ENCODE assay signal across 15 cellular contexts in the genomic region with DNA sequence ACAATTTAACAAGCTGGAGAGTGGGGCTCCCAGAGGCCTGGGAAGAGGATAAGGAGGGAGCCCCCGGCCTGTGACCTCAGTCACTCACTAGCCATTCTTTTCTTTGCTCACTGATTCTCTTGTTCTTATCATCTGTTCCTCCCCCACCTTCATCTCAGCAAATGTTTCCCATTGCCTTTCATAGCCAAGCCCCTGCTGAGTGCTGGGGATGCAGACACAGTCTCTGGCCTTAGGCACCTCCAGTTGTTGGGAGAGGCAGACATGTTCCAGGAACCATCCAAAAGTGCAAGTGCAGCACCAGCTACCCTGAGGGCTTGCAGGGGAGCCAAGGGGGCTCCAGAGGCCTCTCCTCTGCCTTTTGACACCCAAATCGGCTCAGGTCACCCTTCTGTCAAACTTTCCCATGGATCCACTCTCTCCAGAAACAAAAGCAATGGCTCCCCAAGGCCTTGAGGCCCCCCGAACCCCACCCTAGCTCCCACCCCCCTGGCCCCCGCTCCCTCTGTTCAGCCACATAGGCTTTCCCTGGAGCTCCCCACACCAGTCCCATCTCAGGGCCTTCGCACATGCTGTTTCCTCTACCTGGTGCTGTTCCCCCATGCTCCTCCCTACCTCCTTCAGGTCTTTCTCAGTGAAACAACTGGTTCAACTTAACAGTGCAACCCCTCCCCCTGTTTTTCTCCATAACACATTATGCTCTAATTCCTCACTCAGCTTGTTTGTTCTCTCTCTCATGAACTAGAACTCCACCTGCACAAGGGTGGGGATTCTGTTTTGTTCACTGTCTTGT. TPM values are rescaled to one million over a fixed set of nuclear protein-coding genes. Genes with fewer than 3 reads are reported as not detected.
DNase-seq lines count a peak whose midpoint lies in the region; ATAC-seq, FAIRE-seq and TF ChIP-seq lines count a peak whose summit lies in the region.
"Had no signal": no experiment of that assay in that cellular context is flagged by ENCODE, and none has a peak within 500 bp of the region (broad histone marks: within the 10 kb centered on the region; RNA-seq: fewer than 3 reads in every experiment).

No MANE protein-coding gene starts in this region.

- no peak for TF ChIP-seq CTCF in neural progenitor cell (IDR thresholded peaks at IDR 0.05)

- 0 out of 2 replicates have a peak overlapping the region, but pooled peaks have one; percentile 54 for H3K4me2 ChIP-seq in BLaER1
- H3K4me2 ChIP-seq in neural progenitor cell, result peak overlapping the region; percentile 8

- DNase-seq in HTR-8/SVneo (ENCODE audit: insufficient read length, low spot score) (no peak), OCI-M1 (lab: John Stamatoyannopoulos, UW) (peak; percentile 19), neural progenitor cell (ENCODE audit: low spot score) (no peak), left colon (no peak)
- DNase-seq in activated CD4-positive, alpha-beta T cell treated with anti-CD3 and anti-CD28 coated beads, Interleukin-2, amount 10 ng/mL, durations not matched to agents 24 days and 14 days, result no peak
- DNase-seq in natural killer cell treated with Interleukin-12 subunit alpha and Interleukin-12 subunit beta and Interleukin-15 and Interleukin-18, amount 100 ng/mL, for 72 hours (ENCODE audit: low spot score), result no peak
- DNase-seq: ACHN; C1 segment of cervical spinal cord; CD4-positive, alpha-beta T cell; DMS79; H9 had no signal

- H3K9ac ChIP-seq in BLaER1 (no peak overlapping the region), neural progenitor cell (no peak overlapping the region)

- H4K20me1 ChIP-seq in BLaER1 (no peaks in the 10 kb centered on the region), neural progenitor cell (ENCODE audit: low read depth) (peaks cover 4% of the 10 kb centered on the region)

- peaks cover 36% of the 10 kb centered on the region for H3K4me1 Mint-ChIP-seq in neural progenitor cell
- no peaks in the 10 kb centered on the region for H3K4me1 Mint-ChIP-seq in activated CD4-positive, alpha-beta T cell treated with anti-CD3 and anti-CD28 coated beads, Interleukin-2, amount 10 ng/mL, durations not matched to agents 24 days and 14 days
- peaks cover 0 to 5% of the 10 kb centered on the region in 2 donors for H3K4me1 Mint-ChIP-seq in natural killer cell treated with Interleukin-12 subunit alpha and Interleukin-12 subunit beta and Interleukin-15 and Interleukin-18, amount 100 ng/mL, for 72 hours (ENCODE audit: low read depth in 2 of 2)

- no peaks in the 10 kb centered on the region for H3K36me3 Mint-ChIP-seq in neural progenitor cell
- H3K36me3 Mint-ChIP-seq in activated CD4-positive, alpha-beta T cell treated with anti-CD3 and anti-CD28 coated beads, Interleukin-2, amount 10 ng/mL, durations not matched to agents 24 days and 14 days (ENCODE audit: low read depth), result no peaks in the 10 kb centered on the region
- no peaks in the 10 kb centered on the region for H3K36me3 Mint-ChIP-seq in natural killer cell treated with Interleukin-12 subunit alpha and Interleukin-12 subunit beta and Interleukin-15 and Interleukin-18, amount 100 ng/mL, for 72 hours

- no peak overlapping the region for H3K4me3 Mint-ChIP-seq in neural progenitor cell
- no peak overlapping the region for H3K4me3 Mint-ChIP-seq in activated CD4-positive, alpha-beta T cell treated with anti-CD3 and anti-CD28 coated beads, Interleukin-2, amount 10 ng/mL, durations not matched to agents 24 days and 14 days
- no peak overlapping the region for H3K4me3 Mint-ChIP-seq in natural killer cell treated with Interleukin-12 subunit alpha and Interleukin-12 subunit beta and Interleukin-15 and Interleukin-18, amount 100 ng/mL, for 72 hours
- H3K4me3 Mint-ChIP-seq: CD4-positive, alpha-beta T cell; GM23338; H9 had no signal

- H3K4me3 ChIP-seq in BLaER1 (no peak overlapping the region), neural progenitor cell (no peak overlapping the region)
- H3K4me3 ChIP-seq: GM23338 had no signal

- H3K36me3 ChIP-seq in BLaER1 (no peaks in the 10 kb centered on the region), neural progenitor cell (no peaks in the 10 kb centered on the region)

- H3F3A ChIP-seq in neural progenitor cell (ENCODE audit: low read depth), result peaks cover 5% of the 10 kb centered on the region

- H3K9me3 ChIP-seq in BLaER1 (no peaks in the 10 kb centered on the region), neural progenitor cell (ENCODE audit: low read depth) (no peaks in the 10 kb centered on the region)

- no peaks in the 10 kb centered on the region for H3K9me3 Mint-ChIP-seq in neural progenitor cell
- no peaks in the 10 kb centered on the region for H3K9me3 Mint-ChIP-seq in activated CD4-positive, alpha-beta T cell treated with anti-CD3 and anti-CD28 coated beads, Interleukin-2, amount 10 ng/mL, durations not matched to agents 24 days and 14 days
- no peaks in the 10 kb centered on the region for H3K9me3 Mint-ChIP-seq in natural killer cell treated with Interleukin-12 subunit alpha and Interleukin-12 subunit beta and Interleukin-15 and Interleukin-18, amount 100 ng/mL, for 72 hours
- H3K9me3 Mint-ChIP-seq: CD4-positive, alpha-beta T cell; H9 had no signal

- no peak overlapping the region for H3K27ac Mint-ChIP-seq in neural progenitor cell
- no peak overlapping the region for H3K27ac Mint-ChIP-seq in activated CD4-positive, alpha-beta T cell treated with anti-CD3 and anti-CD28 coated beads, Interleukin-2, amount 10 ng/mL, durations not matched to agents 24 days and 14 days
- no peak overlapping the region for H3K27ac Mint-ChIP-seq in natural killer cell treated with Interleukin-12 subunit alpha and Interleukin-12 subunit beta and Interleukin-15 and Interleukin-18, amount 100 ng/mL, for 72 hours
- H3K27ac Mint-ChIP-seq: CD4-positive, alpha-beta T cell; GM23338; H9 had no signal

- no peaks in the 10 kb centered on the region for H3K79me2 ChIP-seq in neural progenitor cell (ENCODE audit: low read depth)

- H3K27me3 Mint-ChIP-seq in neural progenitor cell (ENCODE audit: insufficient read depth, low read depth), result peaks cover 19% of the 10 kb centered on the region
- H3K27me3 Mint-ChIP-seq in activated CD4-positive, alpha-beta T cell treated with anti-CD3 and anti-CD28 coated beads, Interleukin-2, amount 10 ng/mL, durations not matched to agents 24 days and 14 days, result no peaks in the 10 kb centered on the region
- no peaks in the 10 kb centered on the region for H3K27me3 Mint-ChIP-seq in natural killer cell treated with Interleukin-12 subunit alpha and Interleukin-12 subunit beta and Interleukin-15 and Interleukin-18, amount 100 ng/mL, for 72 hours
- H3K27me3 Mint-ChIP-seq: CD4-positive, alpha-beta T cell had no signal

- H3K27ac ChIP-seq in BLaER1 (0 out of 2 replicates have a peak overlapping the region, but pooled peaks have one; percentile 55), neural progenitor cell (no peak overlapping the region)

- no peak for ATAC-seq in left colon
- no peak for ATAC-seq in natural killer cell treated with Interleukin-12 subunit alpha and Interleukin-12 subunit beta and Interleukin-15 and Interleukin-18, amount 100 ng/mL, for 72 hours
- ATAC-seq: GM23338 had no signal

- no peak overlapping the region for H2AFZ ChIP-seq in neural progenitor cell (replicated peaks)

- H3K4me1 ChIP-seq in BLaER1, result peaks cover 49% of the 10 kb centered on the region
- H3K4me1 ChIP-seq in neural progenitor cell, result peaks cover 56% of the 10 kb centered on the region

- no peaks in the 10 kb centered on the region for H3K27me3 ChIP-seq in BLaER1
- peaks cover 5% of the 10 kb centered on the region for H3K27me3 ChIP-seq in neural progenitor cell

- FAIRE-seq in HTR-8/SVneo (lab: Jason Lieb, UNC), result peak; percentile 26
- FAIRE-seq: G401.6, GM12891 had no signal

- intact Hi-C loops in left colon (cut with DNase I, micrococcal nuclease), result no loop called here
- intact Hi-C loops in activated CD4-positive, alpha-beta T cell treated with anti-CD3 and anti-CD28 coated beads, Interleukin-2, amount 10 ng/mL, durations not matched to agents 24 days and 14 days (cut with micrococcal nuclease), result no loop called here

RNA-seq across cellular contexts. Expression of a gene that starts 14.9 kb away (rescaled TPM):
- total RNA-seq in neural progenitor cell (ENCODE audit: low replicate concordance), result 0.56 and 1.8 TPM in 2 replicates
- total RNA-seq in left colon, result 1 to 10 TPM in 1 of 2 donors, under 1 TPM in 1; 0.84 to 2.5 TPM
- not detected in 2 replicates for total RNA-seq in activated CD4-positive, alpha-beta T cell treated with anti-CD3 and anti-CD28 coated beads, Interleukin-2, amount 10 ng/mL, durations not matched to agents 24 days and 14 days
- not detected for total RNA-seq in natural killer cell treated with Interleukin-12 subunit alpha and Interleukin-12 subunit beta and Interleukin-15 and Interleukin-18, amount 100 ng/mL, for 72 hours
